ENCODE assay signal across 8 cellular contexts in genomic region chr19:10095948-10096614, GRCh38. TPM values are rescaled to one million over a fixed set of nuclear protein-coding genes. Genes with fewer than 3 reads are reported as not detected.
A peak's percentile ranks its signal among the peaks of the same experiment; 100 is the strongest.
DNase-seq lines count a peak whose midpoint lies in the region; ATAC-seq, FAIRE-seq and TF ChIP-seq lines count a peak whose summit lies in the region.

No MANE protein-coding gene starts in this region.

- dilution Hi-C loops in keratinocyte (cut with MboI; ENCODE audit: extremely low pct_ligation_motif_present, low sequenced_read_pairs), result loop anchor here (25.0 kb wide), 1 partner anchor 159 kb away; the partner anchor contains the start of gene OLFM2

- peaks cover 2% of the 10 kb centered on the region; the same call in 1 of the 2 replicates for H3K4me1 Mint-ChIP-seq in WTC11

- peaks cover 4% of the 10 kb centered on the region for H3K4me1 ChIP-seq in A673 (ENCODE audit: insufficient read depth, low read length, poor library complexity, severe bottlenecking)
- H3K4me1 ChIP-seq in keratinocyte (ENCODE audit: control insufficient read depth, extremely low read depth, insufficient read depth, low read length), result peaks cover 8% of the 10 kb centered on the region

- ATAC-seq in GM18867 (IDR thresholded peaks at IDR 0.05; ENCODE audit: unreplicated experiment) (peak; percentile 82), HG03103 (IDR thresholded peaks at IDR 0.05; ENCODE audit: low read depth, unreplicated experiment) (peak; percentile 54), WTC11 (peak; percentile 87)

- H3K4me3 Mint-ChIP-seq in WTC11, result peak overlapping the region; percentile 42

- H3K36me3 Mint-ChIP-seq in WTC11, result peaks cover 9% of the 10 kb centered on the region

- H3K27ac ChIP-seq in A673 (ENCODE audit: low read depth, low read length, poor library complexity, severe bottlenecking) (peak overlapping the region; percentile 68), keratinocyte (ENCODE audit: control insufficient read depth, insufficient read depth, low read length) (no peak overlapping the region)

- POLR2A ChIA-PET in A673 (lab: Charles Lee; ENCODE audit: low non-redundant PET) (no interaction called here), WTC11 (lab: Charles Lee) (interaction anchor here (1.0 to 1.4 kb wide), 3 partner anchors 10 to 68 kb away, joined by 3 to 9 read pairs (median 6); partner anchors contain the start of gene PPAN)

- H3K9me1 ChIP-seq in keratinocyte (ENCODE audit: control insufficient read depth, extremely low read depth, insufficient read depth, low read length), result no peaks in the 10 kb centered on the region

- H3K27ac Mint-ChIP-seq in WTC11, result no peak overlapping the region

- BruUV-seq in A673 (replicated peaks; lab: Mats Ljungman, UMichigan), result no TSS peak

- CTCF ChIA-PET in A673 (lab: Charles Lee), result interaction anchor here (0.6 to 1.2 kb wide), 4 partner anchors 40 to 181 kb away, joined by 3 to 4 read pairs (median 3); no protein-coding TSS in a partner anchor
- CTCF ChIA-PET in WTC11 (lab: Charles Lee), result interaction anchor here (0.5 to 3.0 kb wide), 15 partner anchors 11 to 1597 kb away, joined by 3 to 23 read pairs (median 4); partner anchors contain the start of gene PPAN

- H3K9ac ChIP-seq in keratinocyte (ENCODE audit: control insufficient read depth, extremely low read depth, insufficient read depth, low read length), result peak overlapping the region; percentile 44

- H3K27me3 ChIP-seq in A673 (replicated peaks; ENCODE audit: insufficient read depth, low read depth, low read length, poor library complexity) (no peaks in the 10 kb centered on the region), keratinocyte (ENCODE audit: control insufficient read depth, extremely low read depth, insufficient read depth, low read length) (no peaks in the 10 kb centered on the region)

- H2AFZ ChIP-seq in keratinocyte (ENCODE audit: control insufficient read depth, low read length), result peak overlapping the region; percentile 82

- H4K20me1 ChIP-seq in keratinocyte (ENCODE audit: control insufficient read depth, extremely low read depth, insufficient read depth, low read length), result no peaks in the 10 kb centered on the region

- no peaks in the 10 kb centered on the region for H3K36me3 ChIP-seq in A673 (ENCODE audit: insufficient read depth, low read length, poor library complexity, severe bottlenecking)
- H3K36me3 ChIP-seq in keratinocyte (ENCODE audit: control insufficient read depth in 2 of 2, extremely low read depth in 1 of 2, insufficient read depth in 2 of 2, low read length in 2 of 2), result peaks cover 0 to 13% of the 10 kb centered on the region in 2 experiments

- peaks cover 62% of the 10 kb centered on the region for H3K27me3 Mint-ChIP-seq in WTC11 (ENCODE audit: low read depth)

- TF ChIP-seq CTCF in A673 (conservative IDR thresholded peaks at IDR 0.05; ENCODE audit: low read depth, low read length) (no peak), WTC11 (IDR thresholded peaks at IDR 0.05) (no peak), keratinocyte (optimal IDR thresholded peaks at IDR 0.05 in 1 of 3, IDR thresholded peaks at IDR 0.05 in 1 of 3, conservative IDR thresholded peaks at IDR 0.05 in 1 of 3; ENCODE audit: extremely low read depth in 1 of 3, insufficient read depth in 2 of 3, low read length in 3 of 3) (no peak)

- H3K4me2 ChIP-seq in keratinocyte (ENCODE audit: control insufficient read depth, extremely low read depth, insufficient read depth, low read depth, low read length), result peak overlapping the region; percentile 82

- no peak for FAIRE-seq in keratinocyte (lab: Jason Lieb, UNC)

- H3K79me2 ChIP-seq in keratinocyte (ENCODE audit: control insufficient read depth, insufficient read depth, low read length), result no peaks in the 10 kb centered on the region

- peak overlapping the region; percentile 24 for H3K4me3 ChIP-seq in A673 (ENCODE audit: low read depth, low read length, poor library complexity, severe bottlenecking)
- H3K4me3 ChIP-seq in keratinocyte (ENCODE audit: control insufficient read depth in 2 of 3, extremely low read depth in 1 of 3, insufficient read depth in 2 of 3, low read depth in 1 of 3, low read length in 3 of 3), result peak overlapping the region; percentile 36 to 57 (median 49)

- DNase-seq in A673 (ENCODE audit: low spot score) (peak; percentile 95), NCI-H2171 treated with DMSO at 0.1 percent for 48 hours (lab: John Stamatoyannopoulos, UW) (peak; percentile 79), WTC11 (ENCODE audit: low spot score) (peak; percentile 87), keratinocyte (ENCODE audit: low read depth, low spot score) (peak; percentile 73)
- DNase-seq in central memory CD4-positive, alpha-beta T cell, result peak; percentile 89
- peak; percentile 89 for DNase-seq in stimulated activated CD4-positive, alpha-beta T cell treated with anti-CD3 and anti-CD28 coated beads, Interleukin-15, amount 100 ng/mL, for 24 hours

- H3K9me3 Mint-ChIP-seq in WTC11, result no peaks in the 10 kb centered on the region

- intact Hi-C loops in A673 (cut with micrococcal nuclease; ENCODE audit: unreplicated experiment), result no loop called here

- no peaks in the 10 kb centered on the region for H3K9me3 ChIP-seq in A673 (ENCODE audit: low read depth, low read length, poor library complexity, severe bottlenecking)
- H3K9me3 ChIP-seq in keratinocyte (ENCODE audit: control insufficient read depth, low read depth, low read length), result no peaks in the 10 kb centered on the region

TF ChIP-seq in WTC11, 78 proteins besides CTCF, POLR2A, EP300 and RAD21 (continues in another document):
- TF ChIP-seq SMAD4 (CRISPR knock-in tag; IDR thresholded peaks at IDR 0.05) (no peak), ZBTB43 (CRISPR knock-in tag; IDR thresholded peaks at IDR 0.05) (peak; percentile 90), ZNF121 (CRISPR knock-in tag; IDR thresholded peaks at IDR 0.05) (no peak)

RNA-seq across cellular contexts. Expression of gene ANGPTL6, which starts 6.4 kb away (rescaled TPM):
- total RNA-seq in A673 (2021), result not detected in 2 replicates
- total RNA-seq in WTC11 (2021), result 0.21 to 0.30 TPM (median 0.28 TPM) in 3 replicates
- 0.05 to 0.13 TPM (median 0.09 TPM) in 3 replicates for polyA plus RNA-seq in keratinocyte
- not detected for polyA plus RNA-seq in keratinocyte (2011; ENCODE audit: low read depth)
- 0.05 TPM in 1 of 2 replicates, not detected in the other for polyA plus RNA-seq in keratinocyte (2011; cell fraction: cytosol; rRNA removed)
- 0.08 and 0.25 TPM in 2 replicates for polyA plus RNA-seq in keratinocyte (2011; cell fraction: nucleus; rRNA removed)
- polyA plus RNA-seq in keratinocyte (2012; ENCODE audit: low replicate concordance), result 0.10 and 0.16 TPM in 2 replicates
- polyA minus RNA-seq in keratinocyte, result 0.10 TPM in 1 of 3 replicates, not detected in the others
- not detected for polyA minus RNA-seq in keratinocyte (2011; cell fraction: cytosol; rRNA and poly(A)+ RNA removed)
- polyA minus RNA-seq in keratinocyte (2011; cell fraction: nucleus; rRNA and poly(A)+ RNA removed), result not detected in 2 replicates

RNA-seq across cellular contexts. Expression of gene SHFL, which starts 10.0 kb away (rescaled TPM):
- total RNA-seq in A673 (2021) (15.2 and 17.3 TPM in 2 replicates), WTC11 (2021) (22.5 to 28.4 TPM (median 23.0 TPM) in 3 replicates)
- 33.6 to 48.4 TPM (median 36.4 TPM) in 3 replicates for polyA plus RNA-seq in keratinocyte
- polyA plus RNA-seq in keratinocyte (2011; ENCODE audit: low read depth), result 3.8 TPM
- 22.5 and 33.5 TPM in 2 replicates for polyA plus RNA-seq in keratinocyte (2011; cell fraction: cytosol; rRNA removed)
- polyA plus RNA-seq in keratinocyte (2011; cell fraction: nucleus; rRNA removed), result 79.6 and 89.4 TPM in 2 replicates
- 4.5 and 30.0 TPM in 2 replicates for polyA plus RNA-seq in keratinocyte (2012; ENCODE audit: low replicate concordance)
- polyA minus RNA-seq in keratinocyte, result 17.1 to 22.3 TPM (median 18.2 TPM) in 3 replicates
- polyA minus RNA-seq in keratinocyte (2011; cell fraction: cytosol; rRNA and poly(A)+ RNA removed), result 34.5 TPM
- polyA minus RNA-seq in keratinocyte (2011; cell fraction: nucleus; rRNA and poly(A)+ RNA removed), result 13.7 and 15.5 TPM in 2 replicates

RNA-seq across cellular contexts. Expression of gene PPAN, which starts 10.1 kb away (rescaled TPM):
- total RNA-seq in A673 (2021), result 116 and 132 TPM in 2 replicates
- total RNA-seq in WTC11 (2021), result 74.1 to 83.7 TPM (median 80.8 TPM) in 3 replicates
- polyA plus RNA-seq in keratinocyte, result 32.3 to 43.5 TPM (median 36.9 TPM) in 3 replicates
- 40.1 TPM for polyA plus RNA-seq in keratinocyte (2011; ENCODE audit: low read depth)
- polyA plus RNA-seq in keratinocyte (2011; cell fraction: cytosol; rRNA removed), result 17.6 and 31.6 TPM in 2 replicates
- polyA plus RNA-seq in keratinocyte (2011; cell fraction: nucleus; rRNA removed), result 52.5 and 59.3 TPM in 2 replicates
- polyA plus RNA-seq in keratinocyte (2012; ENCODE audit: low replicate concordance), result 18.9 and 51.9 TPM in 2 replicates
- polyA minus RNA-seq in keratinocyte, result 41.8 to 158 TPM (median 56.7 TPM) in 3 replicates
- 33.6 TPM for polyA minus RNA-seq in keratinocyte (2011; cell fraction: cytosol; rRNA and poly(A)+ RNA removed)
- 29.9 and 34.5 TPM in 2 replicates for polyA minus RNA-seq in keratinocyte (2011; cell fraction: nucleus; rRNA and poly(A)+ RNA removed)

RNA-seq across cellular contexts. Expression of gene P2RY11, which starts 15.4 kb away (rescaled TPM):
- 32.2 and 39.4 TPM in 2 replicates for total RNA-seq in A673 (2021)
- 21.0 to 21.5 TPM (median 21.2 TPM) in 3 replicates for total RNA-seq in WTC11 (2021)
- 2.4 to 7.1 TPM (median 3.2 TPM) in 3 replicates for polyA plus RNA-seq in keratinocyte
- polyA plus RNA-seq in keratinocyte (2011; ENCODE audit: low read depth), result 7.7 TPM
- 1.1 and 2.3 TPM in 2 replicates for polyA plus RNA-seq in keratinocyte (2011; cell fraction: cytosol; rRNA removed)
- polyA plus RNA-seq in keratinocyte (2011; cell fraction: nucleus; rRNA removed), result 12.3 and 20.1 TPM in 2 replicates
- polyA plus RNA-seq in keratinocyte (2012; ENCODE audit: low replicate concordance), result 7.4 and 8.2 TPM in 2 replicates
- polyA minus RNA-seq in keratinocyte, result 2.5 to 5.4 TPM (median 3.8 TPM) in 3 replicates
- polyA minus RNA-seq in keratinocyte (2011; cell fraction: cytosol; rRNA and poly(A)+ RNA removed), result 4.4 TPM
- 5.6 and 7.4 TPM in 2 replicates for polyA minus RNA-seq in keratinocyte (2011; cell fraction: nucleus; rRNA and poly(A)+ RNA removed)

RNA-seq across cellular contexts. Expression of gene EIF3G, which starts 23.6 kb away (rescaled TPM):
- total RNA-seq in A673 (2021) (260 and 266 TPM in 2 replicates), WTC11 (2021) (318 to 333 TPM (median 323 TPM) in 3 replicates)
- polyA plus RNA-seq in keratinocyte, result 106 to 207 TPM (median 124 TPM) in 3 replicates
- 198 TPM for polyA plus RNA-seq in keratinocyte (2011; ENCODE audit: low read depth)
- polyA plus RNA-seq in keratinocyte (2011; cell fraction: cytosol; rRNA removed), result 124 and 200 TPM in 2 replicates
- polyA plus RNA-seq in keratinocyte (2011; cell fraction: nucleus; rRNA removed), result 178 and 186 TPM in 2 replicates
- polyA plus RNA-seq in keratinocyte (2012; ENCODE audit: low replicate concordance), result 141 and 202 TPM in 2 replicates
- polyA minus RNA-seq in keratinocyte, result 57.3 to 125 TPM (median 69.0 TPM) in 3 replicates
- 112 TPM for polyA minus RNA-seq in keratinocyte (2011; cell fraction: cytosol; rRNA and poly(A)+ RNA removed)
- 39.7 and 41.9 TPM in 2 replicates for polyA minus RNA-seq in keratinocyte (2011; cell fraction: nucleus; rRNA and poly(A)+ RNA removed)
